ENCODE assay signal across 9 cellular contexts in genomic region chr10:80206277-80206655, GRCh38. TPM values are rescaled to one million over a fixed set of nuclear protein-coding genes. Genes with fewer than 3 reads are reported as not detected.
A peak's percentile ranks its signal among the peaks of the same experiment; 100 is the strongest.
DNase-seq lines count a peak whose midpoint lies in the region; ATAC-seq and TF ChIP-seq lines count a peak whose summit lies in the region.
"Had no signal": no experiment of that assay in that cellular context is flagged by ENCODE, and none has a peak within 500 bp of the region (broad histone marks: within the 10 kb centered on the region; RNA-seq: fewer than 3 reads in every experiment).

No MANE protein-coding gene starts in this region.

- TF ChIP-seq POLR2A in prostate gland (IDR thresholded peaks at IDR 0.05): no peak

- no peaks in the 10 kb centered on the region for H3K9me3 ChIP-seq in Caco-2
- H3K9me3 ChIP-seq in prostate gland: no peaks in the 10 kb centered on the region

- 85% methylated on average over 3 of the region's 3 CpGs for WGBS in prostate gland

- CTCF ChIA-PET in Caco-2 (lab: Charles Lee): no interaction called here
- CTCF ChIA-PET in RWPE1 (lab: Yijun Ruan, JAX): interaction anchor here (0.7 kb wide), 1 partner anchor 52 kb away, joined by 4 read pairs; no protein-coding TSS in a partner anchor

- in situ Hi-C loops in ACHN (cut with HindIII; ENCODE audit: low pct_ligation_motif_present, low pct_unique_long_range_greater_than_20kb, low sequenced_read_pairs): no loop called here

- H3K4me1 Mint-ChIP-seq in Caco-2 (ENCODE audit: low read depth, unreplicated experiment): peaks cover 61% of the 10 kb centered on the region

- H3K9me3 Mint-ChIP-seq in Caco-2 (ENCODE audit: unreplicated experiment): no peaks in the 10 kb centered on the region

- BruUV-seq in Caco-2 (replicated peaks; lab: Mats Ljungman, UMichigan): no TSS peak

- POLR2A ChIA-PET in Caco-2 (lab: Charles Lee): interaction anchor here (0.7 kb wide), 3 partner anchors 12 to 852 kb away, joined by 4 to 9 read pairs (median 6); no protein-coding TSS in a partner anchor
- POLR2A ChIA-PET in RWPE1 (lab: Yijun Ruan, JAX; ENCODE audit: low non-redundant PET): interaction anchor here (0.7 kb wide), 1 partner anchor 11 kb away, joined by 5 read pairs; no protein-coding TSS in a partner anchor

- H3K27me3 ChIP-seq in Caco-2 (replicated peaks; ENCODE audit: control insufficient read depth, insufficient read depth, low read length): no peaks in the 10 kb centered on the region
- no peaks in the 10 kb centered on the region for H3K27me3 ChIP-seq in prostate gland (replicated peaks; ENCODE audit: insufficient read depth)

- H3K27me3 Mint-ChIP-seq in Caco-2 (ENCODE audit: insufficient read depth, unreplicated experiment): no peaks in the 10 kb centered on the region

- intact Hi-C loops in Caco-2 (cut with micrococcal nuclease; ENCODE audit: unreplicated experiment) (loop anchor here (5.0 kb wide), 2 partner anchors 64 to 129 kb away; partner anchors contain the start of gene TMEM254), prostate gland (cut with DNase I) (loop anchor here (2.0 to 5.0 kb wide), 2 partner anchors 49 to 127 kb away; partner anchors contain the start of gene TMEM254)

- TF ChIP-seq CTCF in Caco-2 (IDR thresholded peaks at IDR 0.05; ENCODE audit: insufficient read depth in 1 of 2, low read depth in 1 of 2, low read length in 1 of 2, severe bottlenecking in 1 of 2, unreplicated experiment in 1 of 2): no peak
- TF ChIP-seq CTCF in RWPE1 (conservative IDR thresholded peaks at IDR 0.05; ENCODE audit: low read depth): no peak
- no peak for TF ChIP-seq CTCF in prostate gland (IDR thresholded peaks at IDR 0.05)

- ATAC-seq in HG03108 (IDR thresholded peaks at IDR 0.05; ENCODE audit: unreplicated experiment): no peak

- peaks cover 47% of the 10 kb centered on the region for H3K4me1 ChIP-seq in Caco-2
- peaks cover 9% of the 10 kb centered on the region for H3K4me1 ChIP-seq in prostate gland (replicated peaks)

- H3K36me3 ChIP-seq in Caco-2 (ENCODE audit: control insufficient read depth, insufficient read depth, low read length): no peaks in the 10 kb centered on the region
- H3K36me3 ChIP-seq in prostate gland: no peaks in the 10 kb centered on the region

- peak overlapping the region; percentile 78 for H3K4me3 Mint-ChIP-seq in Caco-2 (ENCODE audit: unreplicated experiment)

- peaks cover 40% of the 10 kb centered on the region for H3K36me3 Mint-ChIP-seq in Caco-2 (ENCODE audit: insufficient read depth, unreplicated experiment)

- no peak for DNase-seq in Caco-2
- DNase-seq in RWPE1 (ENCODE audit: low spot score): no peak
- no peak for DNase-seq in epithelial cell of prostate (ENCODE audit: low read depth, low spot score)
- no peak for DNase-seq in prostate gland (ENCODE audit: low spot score)
- no peak for DNase-seq in kidney tubule cell (ENCODE audit: low spot score)
- DNase-seq in ACHN: no peak
- no peak for DNase-seq in NCI-H748 treated with DMSO at 0.1 percent for 48 hours (lab: John Stamatoyannopoulos, UW)
- DNase-seq: NCI-H2029 treated with DMSO at 0.1 percent for 48 hours had no signal

- H3K4me3 ChIP-seq in Caco-2 (ENCODE audit: low read depth, low read length) (peak overlapping the region; percentile 84), prostate gland (peak overlapping the region in 1 of 2 donors; percentile 91)

- H3K27ac ChIP-seq in RWPE1 (peak overlapping the region; percentile 89; the same call in 1 of the 2 replicates), epithelial cell of prostate (peak overlapping the region; percentile 98), prostate gland (peak overlapping the region; percentile 95 to 97)

- peak overlapping the region; percentile 100 for H3K27ac Mint-ChIP-seq in Caco-2 (ENCODE audit: unreplicated experiment)

RNA-seq across cellular contexts. Expression of gene ANXA11, which starts 0.9 kb away (rescaled TPM):
- total RNA-seq in Caco-2 (2022) (316 and 327 TPM in 2 replicates), prostate gland (100 to 1,000 TPM; 158 to 174 TPM)
